ENCODE assay signal across 21 cellular contexts in genomic region chr3:150989208-150989607, GRCh38. TPM values are rescaled to one million over a fixed set of nuclear protein-coding genes. Genes with fewer than 3 reads are reported as not detected.
DNase-seq lines count a peak whose midpoint lies in the region; ATAC-seq and TF ChIP-seq lines count a peak whose summit lies in the region.
"Had no signal": no experiment of that assay in that cellular context is flagged by ENCODE, and none has a peak within 500 bp of the region (broad histone marks: within the 10 kb centered on the region; RNA-seq: fewer than 3 reads in every experiment).

No MANE protein-coding gene starts in this region.

- H3K9ac ChIP-seq in mesendoderm (ENCODE audit: low read length), result no peak overlapping the region
- H3K9ac ChIP-seq: BLaER1 had no signal

- no peaks in the 10 kb centered on the region for H3K79me2 ChIP-seq in mesendoderm (ENCODE audit: control insufficient read depth, insufficient read depth, low read length)

- peak; percentile 78 for ATAC-seq in WTC11
- no peak for ATAC-seq in stimulated activated naive B cell treated with anti-CD40 and anti-IgM and Interleukin-4, amounts not matched to agents 10 μg/mL and 1 μg/mL and 100 μg/mL, for 72 hours (replicated peaks)
- ATAC-seq: CD8-positive, alpha-beta T cell had no signal

- H3K4me3 Mint-ChIP-seq in WTC11, result no peak overlapping the region
- no peak overlapping the region for H3K4me3 Mint-ChIP-seq in stimulated activated naive B cell treated with anti-CD40 and anti-IgM and Interleukin-4, amounts not matched to agents 10 μg/mL and 1 μg/mL and 100 μg/mL, for 72 hours
- H3K4me3 Mint-ChIP-seq: CD14-positive monocyte; CD4-positive, alpha-beta T cell; CD8-positive, alpha-beta T cell had no signal

- H2BK15ac ChIP-seq in mesendoderm (replicated peaks; ENCODE audit: low read depth), result no peak overlapping the region

- POLR2A ChIA-PET in WTC11 (lab: Charles Lee), result no interaction called here

- no peak overlapping the region for H2AK5ac ChIP-seq in mesendoderm (ENCODE audit: low read length)

- TF ChIP-seq CTCF in WTC11 (IDR thresholded peaks at IDR 0.05), result no peak
- TF ChIP-seq CTCF in neutrophil (IDR thresholded peaks at IDR 0.05), result no peak

- no peak overlapping the region for H3K23ac ChIP-seq in mesendoderm (ENCODE audit: low read length)

- H3K36me3 ChIP-seq in mesendoderm (ENCODE audit: control insufficient read depth, insufficient read depth, low read length) (no peaks in the 10 kb centered on the region), neutrophil (no peaks in the 10 kb centered on the region)
- H3K36me3 ChIP-seq: BE2C, BLaER1 had no signal

- no peak overlapping the region for H3K4me3 ChIP-seq in mesendoderm (ENCODE audit: low read length)
- H3K4me3 ChIP-seq in neutrophil (ENCODE audit: low read depth in 1 of 2, low read length in 1 of 2), result no peak overlapping the region
- H3K4me3 ChIP-seq: BLaER1 had no signal

- no peak overlapping the region for H2BK120ac ChIP-seq in mesendoderm (ENCODE audit: low read depth, low read length)

- no peak overlapping the region for H3K18ac ChIP-seq in mesendoderm (ENCODE audit: low read length)

- no peak for DNase-seq in WTC11 (ENCODE audit: low spot score)
- DNase-seq in mesendoderm, result peak; percentile 25
- no peak for DNase-seq in T1000 (lab: John Stamatoyannopoulos, UW)
- no peak for DNase-seq in activated CD4-positive, CD25-positive, alpha-beta regulatory T cell (lab: John Stamatoyannopoulos, UW)
- DNase-seq in CD1c-positive myeloid dendritic cell (ENCODE audit: extremely low spot score), result no peak
- DNase-seq in stimulated activated naive B cell treated with anti-CD40 and anti-IgM and Interleukin-4, amounts not matched to agents 10 μg/mL and 1 μg/mL and 100 μg/mL, for 72 hours, result no peak
- DNase-seq: 8988T; ACHN; BE2C; C1 segment of cervical spinal cord; Caco-2; Calu3; CD4-positive, alpha-beta T cell; CD8-positive, alpha-beta T cell; DMS79 treated with DMSO at 0.1 percent for 48 hours; GF-D8 had no signal

- no peak overlapping the region for H4K8ac ChIP-seq in mesendoderm (ENCODE audit: low read depth, low read length)

- no peak overlapping the region for H2BK5ac ChIP-seq in mesendoderm (ENCODE audit: low read length)

- no peaks in the 10 kb centered on the region for H3K79me1 ChIP-seq in mesendoderm (ENCODE audit: low read length)

- H3K56ac ChIP-seq in mesendoderm (ENCODE audit: low read length), result no peak overlapping the region

- H4K5ac ChIP-seq in mesendoderm (ENCODE audit: low read length), result no peak overlapping the region

- peaks cover 12% of the 10 kb centered on the region for H3K9me3 Mint-ChIP-seq in WTC11
- peaks cover 3 to 4% of the 10 kb centered on the region in 2 donors for H3K9me3 Mint-ChIP-seq in stimulated activated naive B cell treated with anti-CD40 and anti-IgM and Interleukin-4, amounts not matched to agents 10 μg/mL and 1 μg/mL and 100 μg/mL, for 72 hours

- peaks cover 23% of the 10 kb centered on the region for H3K4me1 Mint-ChIP-seq in WTC11
- H3K4me1 Mint-ChIP-seq in stimulated activated naive B cell treated with anti-CD40 and anti-IgM and Interleukin-4, amounts not matched to agents 10 μg/mL and 1 μg/mL and 100 μg/mL, for 72 hours, result peaks cover 2 to 11% of the 10 kb centered on the region in 2 donors

- H3K27ac Mint-ChIP-seq in WTC11, result no peak overlapping the region; the same call in 1 of the 2 replicates
- H3K27ac Mint-ChIP-seq in stimulated activated naive B cell treated with anti-CD40 and anti-IgM and Interleukin-4, amounts not matched to agents 10 μg/mL and 1 μg/mL and 100 μg/mL, for 72 hours, result no peak overlapping the region
- H3K27ac Mint-ChIP-seq: CD4-positive, alpha-beta T cell; CD8-positive, alpha-beta T cell had no signal

- no peaks in the 10 kb centered on the region for H3K9me3 ChIP-seq in neutrophil
- H3K9me3 ChIP-seq: BE2C had no signal

- CTCF ChIA-PET in WTC11 (lab: Charles Lee), result interaction anchor here (1.5 kb wide), 1 partner anchor 210 kb away, joined by 3 read pairs; no protein-coding TSS in a partner anchor

- H3K27ac ChIP-seq in mesendoderm (ENCODE audit: low read depth, low read length) (no peak overlapping the region), neutrophil (peak overlapping the region; percentile 57)
- H3K27ac ChIP-seq: BLaER1 had no signal

- H3K4me1 ChIP-seq in mesendoderm (ENCODE audit: control insufficient read depth, low read depth, low read length) (no peaks in the 10 kb centered on the region), neutrophil (ENCODE audit: control insufficient read depth in 1 of 2, insufficient read depth in 1 of 2, low read depth in 1 of 2, low read length in 1 of 2) (peaks cover 50 to 64% of the 10 kb centered on the region in 2 experiments)
- H3K4me1 ChIP-seq: BE2C, Caco-2 had no signal

- WGBS in mesendoderm (ENCODE audit: extremely low coverage, insufficient coverage, low lambda C conversion rate), result no CpG with 5 or more reads among the region's 2 CpGs

- H3K27me3 ChIP-seq in mesendoderm (ENCODE audit: insufficient read depth, low read length, poor library complexity) (no peaks in the 10 kb centered on the region), neutrophil (no peaks in the 10 kb centered on the region)
- H3K27me3 ChIP-seq: BLaER1 had no signal

- peaks cover 7% of the 10 kb centered on the region for H3K36me3 Mint-ChIP-seq in WTC11
- no peaks in the 10 kb centered on the region for H3K36me3 Mint-ChIP-seq in stimulated activated naive B cell treated with anti-CD40 and anti-IgM and Interleukin-4, amounts not matched to agents 10 μg/mL and 1 μg/mL and 100 μg/mL, for 72 hours
- H3K36me3 Mint-ChIP-seq: CD14-positive monocyte; CD8-positive, alpha-beta T cell had no signal

- no peak overlapping the region for H3K4me2 ChIP-seq in mesendoderm (ENCODE audit: low read length)
- H3K4me2 ChIP-seq: BLaER1 had no signal

- H3K4ac ChIP-seq in mesendoderm (ENCODE audit: low read depth, low read length), result no peak overlapping the region

- no peaks in the 10 kb centered on the region; the same call in 1 of the 2 replicates for H3K27me3 Mint-ChIP-seq in WTC11 (ENCODE audit: low read depth)
- H3K27me3 Mint-ChIP-seq in stimulated activated naive B cell treated with anti-CD40 and anti-IgM and Interleukin-4, amounts not matched to agents 10 μg/mL and 1 μg/mL and 100 μg/mL, for 72 hours, result peaks cover 10 to 16% of the 10 kb centered on the region in 2 donors

TF ChIP-seq in WTC11, 78 proteins besides CTCF, POLR2A, EP300 and RAD21 (continues in another document):
- TF ChIP-seq ESRRA (CRISPR knock-in tag; IDR thresholded peaks at IDR 0.05; ENCODE audit: borderline replicate concordance) (no peak), ETV6 (CRISPR knock-in tag; IDR thresholded peaks at IDR 0.05) (no peak), CBFB (CRISPR knock-in tag; IDR thresholded peaks at IDR 0.05; ENCODE audit: low read depth) (no peak), TEAD4 (CRISPR knock-in tag; IDR thresholded peaks at IDR 0.05) (no peak), ERG (CRISPR knock-in tag; IDR thresholded peaks at IDR 0.05) (no peak), HMGXB4 (CRISPR knock-in tag; IDR thresholded peaks at IDR 0.05) (no peak)

RNA-seq across cellular contexts. Expression of gene CLRN1, which starts 16.7 kb away (rescaled TPM):
- total RNA-seq in WTC11 (2021), result not detected in 3 replicates
- polyA plus RNA-seq in mesendoderm (2013, experiment 1 of 2), result not detected
- polyA plus RNA-seq in mesendoderm (2013, experiment 2 of 2), result not detected
- total RNA-seq: A673; Caco-2; Calu3; CD4-positive, alpha-beta T cell; CD8-positive, alpha-beta T cell had no signal
- polyA plus RNA-seq: AG04450, CD14-positive monocyte had no signal
